In genomic region chr10:61701055-61701705, GRCh38 we compare ENCODE assay signal across 21 cellular contexts. TPM values are rescaled to one million over a fixed set of nuclear protein-coding genes. Genes with fewer than 3 reads are reported as not detected.
A peak's percentile ranks its signal among the peaks of the same experiment; 100 is the strongest.
DNase-seq lines count a peak whose midpoint lies in the region; ATAC-seq, FAIRE-seq and TF ChIP-seq lines count a peak whose summit lies in the region.
"Had no signal": no experiment of that assay in that cellular context is flagged by ENCODE, and none has a peak within 500 bp of the region (broad histone marks: within the 10 kb centered on the region; RNA-seq: fewer than 3 reads in every experiment).

No MANE protein-coding gene starts in this region.

- POLR2A ChIA-PET in AG04450 (lab: Yijun Ruan, JAX) = no interaction called here
- POLR2A ChIA-PET in HCT116 (lab: Charles Lee) = no interaction called here
- POLR2A ChIA-PET in K562 (lab: Yijun Ruan, JAX) = no interaction called here

- intact Hi-C loops in HCT116 (cut with micrococcal nuclease) = no loop called here
- intact Hi-C loops in K562 (cut with micrococcal nuclease) = no loop called here

- H3K4me3 ChIP-seq in AG04450 (ENCODE audit: low read depth, low read length) (no peak overlapping the region), HCT116 (replicated peaks in 1 of 2; ENCODE audit: low read depth in 1 of 2, low read length in 2 of 2) (no peak overlapping the region), K562 (no peak overlapping the region)
- H3K4me3 ChIP-seq: adrenal gland, MG63, thoracic aorta had no signal

- peak; percentile 35; the same call in 1 of the 2 replicates for TF ChIP-seq CTCF in AG04450 (IDR thresholded peaks at IDR 0.05; ENCODE audit: low read depth, low read length)
- peak in 1 of 3 experiments; percentile 3; a peak in 1 of 6 replicates for TF ChIP-seq CTCF in HCT116 (IDR thresholded peaks at IDR 0.05 in 2 of 3, conservative IDR thresholded peaks at IDR 0.05 in 1 of 3; ENCODE audit: borderline replicate concordance in 1 of 3, insufficient read depth in 1 of 3, low read depth in 2 of 3, low read length in 2 of 3)
- no peak for TF ChIP-seq CTCF in K562 (IDR thresholded peaks at IDR 0.05 in 2 of 3, conservative IDR thresholded peaks at IDR 0.05 in 1 of 3; ENCODE audit: insufficient read depth in 2 of 3, low read depth in 1 of 3, low read length in 3 of 3)
- no peak for TF ChIP-seq CTCF in mesothelial cell of epicardium (IDR thresholded peaks at IDR 0.05; ENCODE audit: unreplicated experiment)

- no peaks in the 10 kb centered on the region for H3K9me2 ChIP-seq in HCT116 (ENCODE audit: insufficient read depth)

- H3K4me2 ChIP-seq in HCT116 (ENCODE audit: low read length) = no peak overlapping the region
- H3K4me2 ChIP-seq in K562 (ENCODE audit: insufficient read depth, low read length) = no peak overlapping the region

- TF ChIP-seq RAD21 in HCT116 (IDR thresholded peaks at IDR 0.05; ENCODE audit: low read depth) (no peak), K562 (CRISPR knock-in tag; conservative IDR thresholded peaks at IDR 0.05 in 1 of 2, IDR thresholded peaks at IDR 0.05 in 1 of 2) (no peak)

- H3K36me3 ChIP-seq in HCT116 (ENCODE audit: control insufficient read depth in 1 of 2, insufficient read depth in 2 of 2, low read length in 2 of 2) = no peaks in the 10 kb centered on the region
- no peaks in the 10 kb centered on the region for H3K36me3 ChIP-seq in K562 (ENCODE audit: control insufficient read depth, insufficient read depth, low read length)
- H3K36me3 ChIP-seq: adrenal gland, MG63, thoracic aorta had no signal

- H3K9me3 Mint-ChIP-seq in mesothelial cell of epicardium = no peaks in the 10 kb centered on the region
- H3K9me3 Mint-ChIP-seq in stimulated activated effector memory CD8-positive, alpha-beta T cell treated with anti-CD3 and anti-CD28 coated beads, Interleukin-12 subunit alpha, Interleukin-12 subunit beta, amount 100 ng/mL, for 72 hours = no peaks in the 10 kb centered on the region
- H3K9me3 Mint-ChIP-seq: stimulated activated memory B cell treated with anti-CD40 and anti-IgM and Interleukin-4, amounts not matched to agents 10 μg/mL and 1 μg/mL and 100 μg/mL, for 72 hours had no signal

- H3K4me3 Mint-ChIP-seq in mesothelial cell of epicardium = no peak overlapping the region
- H3K4me3 Mint-ChIP-seq in stimulated activated effector memory CD8-positive, alpha-beta T cell treated with anti-CD3 and anti-CD28 coated beads, Interleukin-12 subunit alpha, Interleukin-12 subunit beta, amount 100 ng/mL, for 72 hours = no peak overlapping the region
- H3K4me3 Mint-ChIP-seq: stimulated activated memory B cell treated with anti-CD40 and anti-IgM and Interleukin-4, amounts not matched to agents 10 μg/mL and 1 μg/mL and 100 μg/mL, for 72 hours had no signal

- RAD21 ChIA-PET in HCT116 (lab: Charles Lee; ENCODE audit: low non-redundant PET in 1 of 2, low total read pairs in 2 of 2, uncharacterized antibody in 2 of 2, unreplicated experiment in 2 of 2) = no interaction called here

- WGBS in K562 (ENCODE audit: insufficient coverage, low coverage, missing lambda C conversion rate) = 6% methylated on average over 2 of the region's 2 CpGs

- in situ Hi-C loops in K562 (cut with MboI) = no loop called here

- H3K4me1 ChIP-seq in HCT116 (ENCODE audit: control insufficient read depth in 1 of 2, insufficient read depth in 2 of 2, low read length in 2 of 2) (no peaks in the 10 kb centered on the region), K562 (replicated peaks in 1 of 2; ENCODE audit: control insufficient read depth in 2 of 2, insufficient read depth in 2 of 2, low read length in 2 of 2) (no peaks in the 10 kb centered on the region)
- H3K4me1 ChIP-seq: adrenal gland had no signal

- ATAC-seq in HCT116 (no peak), K562 (no peak)
- no peak for ATAC-seq in stimulated activated effector memory CD8-positive, alpha-beta T cell treated with anti-CD3 and anti-CD28 coated beads, Interleukin-12 subunit alpha, Interleukin-12 subunit beta, amount 100 ng/mL, for 72 hours
- ATAC-seq: left ventricle myocardium superior; stimulated activated memory B cell treated with anti-CD40 and anti-IgM and Interleukin-4, amounts not matched to agents 10 μg/mL and 1 μg/mL and 100 μg/mL, for 72 hours had no signal

- no peak for FAIRE-seq in K562 (lab: Jason Lieb, UNC)

- no peak overlapping the region for H3K9ac ChIP-seq in HCT116 (ENCODE audit: low read length)
- no peak overlapping the region for H3K9ac ChIP-seq in K562 (ENCODE audit: insufficient read depth in 1 of 2, low read depth in 2 of 2, low read length in 2 of 2)

- TF ChIP-seq POLR2A in HCT116 (IDR thresholded peaks at IDR 0.05; ENCODE audit: borderline replicate concordance, extremely low read depth, insufficient read depth, insufficient read length) (no peak), K562 (conservative IDR thresholded peaks at IDR 0.05) (no peak), erythroblast (IDR thresholded peaks at IDR 0.05; ENCODE audit: low read length) (no peak)

- H3K4me1 Mint-ChIP-seq in mesothelial cell of epicardium = peaks cover 16% of the 10 kb centered on the region
- no peaks in the 10 kb centered on the region for H3K4me1 Mint-ChIP-seq in stimulated activated effector memory CD8-positive, alpha-beta T cell treated with anti-CD3 and anti-CD28 coated beads, Interleukin-12 subunit alpha, Interleukin-12 subunit beta, amount 100 ng/mL, for 72 hours

- peak overlapping the region; percentile 82 for H2AFZ ChIP-seq in HCT116 (ENCODE audit: low read depth, low read length, poor library complexity, severe bottlenecking)
- no peak overlapping the region for H2AFZ ChIP-seq in K562 (ENCODE audit: low read depth, low read length)

- H4K20me1 ChIP-seq in HCT116 (ENCODE audit: insufficient read depth) (no peaks in the 10 kb centered on the region), K562 (replicated peaks; ENCODE audit: control insufficient read depth, insufficient read depth, low read length) (no peaks in the 10 kb centered on the region)

- H3K36me3 Mint-ChIP-seq in mesothelial cell of epicardium = no peaks in the 10 kb centered on the region
- H3K36me3 Mint-ChIP-seq in stimulated activated effector memory CD8-positive, alpha-beta T cell treated with anti-CD3 and anti-CD28 coated beads, Interleukin-12 subunit alpha, Interleukin-12 subunit beta, amount 100 ng/mL, for 72 hours = no peaks in the 10 kb centered on the region
- H3K36me3 Mint-ChIP-seq: stimulated activated memory B cell treated with anti-CD40 and anti-IgM and Interleukin-4, amounts not matched to agents 10 μg/mL and 1 μg/mL and 100 μg/mL, for 72 hours had no signal

- H3K27me3 Mint-ChIP-seq in mesothelial cell of epicardium (ENCODE audit: low read depth) = no peaks in the 10 kb centered on the region
- H3K27me3 Mint-ChIP-seq: stimulated activated memory B cell treated with anti-CD40 and anti-IgM and Interleukin-4, amounts not matched to agents 10 μg/mL and 1 μg/mL and 100 μg/mL, for 72 hours had no signal

- H3K27me3 ChIP-seq in AG04450 (ENCODE audit: control insufficient read depth, insufficient read depth, low read length) (no peaks in the 10 kb centered on the region), HCT116 (ENCODE audit: insufficient read depth, low read length) (no peaks in the 10 kb centered on the region), K562 (ENCODE audit: control insufficient read depth in 2 of 2, insufficient read depth in 2 of 2, low read length in 2 of 2) (no peaks in the 10 kb centered on the region)
- H3K27me3 ChIP-seq: adrenal gland, MG63 had no signal

- H3K9me3 ChIP-seq in AG04450 (ENCODE audit: control insufficient read depth, insufficient read depth, low read length) = no peaks in the 10 kb centered on the region
- H3K9me3 ChIP-seq in HCT116 (ENCODE audit: control insufficient read depth in 1 of 2, insufficient read depth in 1 of 2, low read depth in 1 of 2, low read length in 2 of 2) = no peaks in the 10 kb centered on the region
- no peaks in the 10 kb centered on the region for H3K9me3 ChIP-seq in K562 (replicated peaks; ENCODE audit: control insufficient read depth, insufficient read depth, low read depth, low read length)
- H3K9me3 ChIP-seq: adrenal gland, MG63, thoracic aorta had no signal

- TF ChIP-seq EP300 in K562 (IDR thresholded peaks at IDR 0.05; ENCODE audit: low read length) = no peak

- H3K79me2 ChIP-seq in HCT116 (ENCODE audit: insufficient read depth, low read length) (no peaks in the 10 kb centered on the region), K562 (ENCODE audit: control insufficient read depth, insufficient read depth, low read length) (no peaks in the 10 kb centered on the region)

- peak overlapping the region; percentile 90 for H3K27ac Mint-ChIP-seq in mesothelial cell of epicardium
- H3K27ac Mint-ChIP-seq in stimulated activated effector memory CD8-positive, alpha-beta T cell treated with anti-CD3 and anti-CD28 coated beads, Interleukin-12 subunit alpha, Interleukin-12 subunit beta, amount 100 ng/mL, for 72 hours = no peak overlapping the region
- H3K27ac Mint-ChIP-seq: stimulated activated memory B cell treated with anti-CD40 and anti-IgM and Interleukin-4, amounts not matched to agents 10 μg/mL and 1 μg/mL and 100 μg/mL, for 72 hours had no signal

- BruUV-seq in HCT116 (replicated peaks; lab: Mats Ljungman, UMichigan) (no TSS peak), K562 (replicated peaks; lab: Mats Ljungman, UMichigan) (no TSS peak)

- DNase-seq in AG04450 (ENCODE audit: low read depth, low spot score) (no peak), HCT116 (ENCODE audit: low read depth, low spot score) (no peak), K562 (ENCODE audit: extremely low read depth in 1 of 4, low spot score in 3 of 4) (no peak), mesothelial cell of epicardium (ENCODE audit: low spot score in 2 of 2, unreplicated experiment in 2 of 2) (no peak), DMS 273 treated with DMSO at 0.1 percent for 48 hours (lab: John Stamatoyannopoulos, UW) (no peak), erythroblast (lab: John Stamatoyannopoulos, UW) (no peak), DMS53 treated with DMSO at 0.1 percent for 48 hours (lab: John Stamatoyannopoulos, UW; ENCODE audit: unreplicated experiment) (no peak)
- DNase-seq in stimulated activated effector memory CD8-positive, alpha-beta T cell treated with anti-CD3 and anti-CD28 coated beads, Interleukin-12 subunit alpha, Interleukin-12 subunit beta, amount 100 ng/mL, for 72 hours (ENCODE audit: low spot score in 2 of 2) = no peak
- DNase-seq: activated CD4-positive, alpha-beta T cell treated with anti-CD3 and anti-CD28 coated beads for 4 hours; activated CD8-positive, alpha-beta memory T cell treated with anti-CD3 and anti-CD28 coated beads, Interleukin-2, amount 50 U/mL, for 4 hours; activated gamma-delta T cell; adrenal gland; caudate nucleus; glutamatergic neuron; left ventricle myocardium superior; MG63; NCI-H146; NCI-H774 had no signal

- no peak overlapping the region for H3K27ac ChIP-seq in AG04450 (ENCODE audit: low read depth, low read length)
- H3K27ac ChIP-seq in HCT116 (ENCODE audit: low read depth, low read length) = no peak overlapping the region
- H3K27ac ChIP-seq in K562 (ENCODE audit: extremely low read depth, low read depth, low read length) = no peak overlapping the region
- H3K27ac ChIP-seq: adrenal gland, thoracic aorta had no signal

- CTCF ChIA-PET in AG04450 (lab: Charles Lee) (no interaction called here), HCT116 (lab: Charles Lee) (no interaction called here), K562 (lab: Yijun Ruan, JAX; ENCODE audit: low intra/inter-chr PET ratio) (no interaction called here)

- no peaks in the 10 kb centered on the region for H3K9me1 ChIP-seq in K562 (ENCODE audit: control insufficient read depth, insufficient read depth, low read length)

RNA-seq across cellular contexts. Expression of gene CABCOCO1, which starts 38.5 kb away (rescaled TPM):
- polyA plus RNA-seq in AG04450 (2011; rRNA removed) (0.83 and 1.1 TPM in 2 replicates), K562 (2011; rRNA removed) (not detected in 2 replicates), K562 (2014; fragmentation: Illumina TruSeq; extraction: Trizol) (not detected in 2 replicates), K562 (2014; fragmentation: Nextera tagmentation; extraction: Ambion mirVana) (under 1 TPM in 1 of 2 experiments, not detected in 1; 0.04 TPM), K562 (2014; rRNA removed) (not detected in 2 replicates)
- polyA minus RNA-seq in AG04450 (2011; rRNA and poly(A)+ RNA removed) = 1.5 and 1.6 TPM in 2 replicates
- total RNA-seq in HCT116 (2021; ENCODE audit: unreplicated experiment) (not detected), K562 (2014; rRNA removed) (not detected in 2 replicates), K562 (2014; rRNA removed; fragmentation: Illumina TruSeq; extraction: Trizol) (not detected in 2 replicates), K562 (2015; rRNA removed; fragmentation: Illumina TruSeq; extraction: Trizol) (not detected in 2 replicates), K562 (2021) (not detected in 2 replicates), mesothelial cell of epicardium (2.5 to 4.8 TPM (median 2.5 TPM) in 3 replicates)
- 0.74 TPM in 1 of 2 replicates, not detected in the other for polyA plus RNA-seq in HCT116 (2012)
- not detected in 2 replicates for total RNA-seq in K562 (2011; cell fraction: chromatin; rRNA removed; ENCODE audit: low replicate concordance)
- total RNA-seq in K562 (2011; cell fraction: nucleolus; rRNA removed) = not detected in 2 replicates
- total RNA-seq in K562 (2011; cell fraction: nucleoplasm; rRNA removed) = not detected in 2 replicates
- polyA plus RNA-seq in K562 (2011; cell fraction: cytosol; rRNA removed) = not detected in 2 replicates
- polyA plus RNA-seq in K562 (2011; cell fraction: nucleus; rRNA removed) = not detected in 2 replicates
- polyA plus RNA-seq in K562 (2012) = not detected in 2 replicates
- not detected in 2 replicates for polyA minus RNA-seq in K562 (2011; rRNA and poly(A)+ RNA removed)
- not detected in 2 replicates for polyA minus RNA-seq in K562 (2011; cell fraction: cytosol; rRNA and poly(A)+ RNA removed)
- 0.22 TPM in 1 of 2 replicates, not detected in the other for polyA minus RNA-seq in K562 (2011; cell fraction: nucleus; rRNA and poly(A)+ RNA removed)
- total RNA-seq: left ventricle myocardium superior, mononuclear cell had no signal
